In the genomic region with DNA sequence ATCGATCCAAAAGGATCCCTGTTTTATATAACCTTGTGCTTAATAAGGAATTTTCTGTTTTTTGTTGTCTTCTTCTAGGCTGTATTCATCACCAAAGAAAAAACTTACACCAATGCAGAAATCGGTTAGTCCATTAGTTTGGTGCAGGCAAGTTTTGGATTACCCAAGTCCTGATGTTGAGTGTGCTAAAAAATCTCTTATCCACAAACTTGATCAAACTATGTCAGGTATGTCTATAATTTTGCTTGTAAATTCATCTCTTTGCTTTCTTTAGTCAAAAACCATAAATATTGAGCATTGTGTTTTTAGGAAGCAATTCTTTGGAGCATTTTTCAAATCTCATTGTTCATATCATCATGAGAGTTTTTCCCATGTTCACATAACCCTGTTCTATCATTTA, we compare ENCODE assay signal across 15 cellular contexts.
"Had no signal": no experiment of that assay in that cellular context is flagged by ENCODE, and none has a peak within 500 bp of the region (broad histone marks: within the 10 kb centered on the region; RNA-seq: fewer than 3 reads in every experiment).

No MANE protein-coding gene starts in this region.

- H3K27ac ChIP-seq: breast epithelium, foreskin keratinocyte, prostate gland, right lobe of liver had no signal

- H3K27ac Mint-ChIP-seq: activated B cell treated with CpG ODN at 0.5 μM for 24 hours; activated CD4-positive, alpha-beta T cell treated with anti-CD3 and anti-CD28 coated beads, Interleukin-2, amount 10 ng/mL, durations not matched to agents 7 days and 5 days; activated naive CD8-positive, alpha-beta T cell treated with anti-CD3 and anti-CD28 coated beads, Interleukin-2, amount 10 ng/mL, durations not matched to agents 7 days and 5 days had no signal

- H3K9me3 ChIP-seq: breast epithelium, mucosa of descending colon, prostate gland, right lobe of liver had no signal

- H3K4me3 ChIP-seq: breast epithelium, mucosa of descending colon, prostate gland, right lobe of liver had no signal

- H3K27me3 ChIP-seq: breast epithelium, foreskin keratinocyte, right lobe of liver had no signal

- ATAC-seq: foreskin keratinocyte; mucosa of descending colon; naive thymus-derived CD8-positive, alpha-beta T cell; right lobe of liver; T-helper 17 cell had no signal

- DNase-seq: activated B cell treated with CpG ODN at 0.5 μM for 24 hours; activated CD4-positive, alpha-beta T cell treated with anti-CD3 and anti-CD28 coated beads, Interleukin-2, amount 10 ng/mL, durations not matched to agents 7 days and 5 days; activated effector memory CD4-positive, alpha-beta T cell treated with anti-CD3 and anti-CD28 coated beads, Interleukin-2, amount 50 U/mL, for 16 hours; activated naive CD8-positive, alpha-beta T cell treated with anti-CD3 and anti-CD28 coated beads, Interleukin-2, amount 10 ng/mL, durations not matched to agents 7 days and 5 days; activated T-cell treated with anti-CD3 and anti-CD28 coated beads for 4 hours; aorta; foreskin keratinocyte; mucosa of descending colon; naive thymus-derived CD8-positive, alpha-beta T cell; right lobe of liver; stimulated activated CD4-positive, alpha-beta T cell treated with anti-CD3 and anti-CD28 coated beads, Interleukin-12 subunit alpha, Interleukin-12 subunit beta, amount 100 ng/mL, for 4 hours; stimulated activated naive CD4-positive, alpha-beta T cell treated with Interleukin-2 at 50 U/mL for 16 hours; T-helper 17 cell had no signal

- H3K4me1 ChIP-seq: breast epithelium had no signal

- H3K36me3 ChIP-seq: breast epithelium, prostate gland, right lobe of liver had no signal

- H3K9me3 Mint-ChIP-seq: activated B cell treated with CpG ODN at 0.5 μM for 24 hours; activated CD4-positive, alpha-beta T cell treated with anti-CD3 and anti-CD28 coated beads, Interleukin-2, amount 10 ng/mL, durations not matched to agents 7 days and 5 days; activated naive CD8-positive, alpha-beta T cell treated with anti-CD3 and anti-CD28 coated beads, Interleukin-2, amount 10 ng/mL, durations not matched to agents 7 days and 5 days had no signal

- H3K27me3 Mint-ChIP-seq: activated B cell treated with CpG ODN at 0.5 μM for 24 hours; activated CD4-positive, alpha-beta T cell treated with anti-CD3 and anti-CD28 coated beads, Interleukin-2, amount 10 ng/mL, durations not matched to agents 7 days and 5 days; activated naive CD8-positive, alpha-beta T cell treated with anti-CD3 and anti-CD28 coated beads, Interleukin-2, amount 10 ng/mL, durations not matched to agents 7 days and 5 days; naive thymus-derived CD8-positive, alpha-beta T cell; T-helper 17 cell had no signal

- H3K4me3 Mint-ChIP-seq: activated B cell treated with CpG ODN at 0.5 μM for 24 hours; activated CD4-positive, alpha-beta T cell treated with anti-CD3 and anti-CD28 coated beads, Interleukin-2, amount 10 ng/mL, durations not matched to agents 7 days and 5 days; activated naive CD8-positive, alpha-beta T cell treated with anti-CD3 and anti-CD28 coated beads, Interleukin-2, amount 10 ng/mL, durations not matched to agents 7 days and 5 days; T-helper 17 cell had no signal
